25 cellular contexts compared by ENCODE assay signal in the genomic region with DNA sequence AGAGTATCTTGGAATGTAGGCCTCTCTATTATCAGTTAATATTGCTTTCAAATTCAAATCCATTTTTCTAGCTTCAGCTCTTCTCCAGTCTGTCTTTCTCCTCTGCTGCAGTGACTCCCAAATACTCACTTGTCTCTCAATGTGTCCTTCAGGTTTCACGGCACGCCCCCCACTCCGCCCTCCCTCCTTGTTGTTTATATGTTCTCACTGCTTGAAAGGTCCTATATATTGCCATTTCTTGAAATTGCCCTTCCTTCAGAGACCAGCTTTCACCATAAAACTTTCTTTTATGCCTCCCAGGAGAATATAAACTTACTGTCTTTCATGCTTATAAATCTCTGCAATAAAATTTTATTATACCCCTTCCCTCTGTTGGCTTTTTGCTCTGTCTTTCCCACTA.
"Had no signal": no experiment of that assay in that cellular context is flagged by ENCODE, and none has a peak within 500 bp of the region (broad histone marks: within the 10 kb centered on the region; RNA-seq: fewer than 3 reads in every experiment).

No MANE protein-coding gene starts in this region.

- DNase-seq: natural killer cell; occipital lobe; ovary; posterior cingulate gyrus; psoas muscle; right cardiac atrium; right lobe of liver; sigmoid colon; small intestine; stimulated activated CD4-positive, alpha-beta T cell treated with anti-CD3 and anti-CD28 coated beads, Interleukin-15, amount 100 ng/mL, for 24 hours; stimulated activated CD4-positive, alpha-beta T cell treated with anti-CD3 and anti-CD28 coated beads, Interleukin-2, amount 100 ng/mL, for 24 hours; stimulated activated CD4-positive, alpha-beta T cell treated with anti-CD3 and anti-CD28 coated beads, Interleukin-2, amount 100 ng/mL, for 48 hours; stimulated activated CD4-positive, alpha-beta T cell treated with anti-CD3 and anti-CD28 coated beads, Interleukin-4, amount 100 ng/mL, for 24 hours; stimulated activated naive B cell treated with anti-CD40 and anti-IgM and Interleukin-4, amounts not matched to agents 10 μg/mL and 1 μg/mL and 100 μg/mL, for 72 hours; stimulated activated naive CD4-positive, alpha-beta T cell treated with Interleukin-2 at 50 U/mL for 16 hours; stomach; thyroid gland; trophoblast cell; uterus had no signal

- FAIRE-seq: small intestine had no signal

- H3K36me3 ChIP-seq: neural progenitor cell, ovary, right lobe of liver, sigmoid colon, stomach, thoracic aorta, thyroid gland, tibial nerve, upper lobe of left lung, uterus had no signal

- H3K9me3 ChIP-seq: ovary, psoas muscle, right lobe of liver, sigmoid colon, thoracic aorta, thyroid gland, tibial nerve, upper lobe of left lung, uterus had no signal

- H3K4me1 ChIP-seq: neural progenitor cell, parathyroid adenoma, psoas muscle, right lobe of liver, sigmoid colon, stomach, thyroid gland, tibial nerve, upper lobe of left lung, uterus had no signal

- ATAC-seq: natural killer cell; psoas muscle; right cardiac atrium; right lobe of liver; stimulated activated effector memory CD8-positive, alpha-beta T cell treated with anti-CD3 and anti-CD28 coated beads, Interleukin-12 subunit alpha, Interleukin-12 subunit beta, amount 100 ng/mL, for 72 hours; stimulated activated naive B cell treated with anti-CD40 and anti-IgM and Interleukin-4, amounts not matched to agents 10 μg/mL and 1 μg/mL and 100 μg/mL, for 72 hours had no signal

- H3K9ac ChIP-seq: neural progenitor cell, parathyroid adenoma had no signal

- H3K27me3 ChIP-seq: neural progenitor cell, ovary, right lobe of liver, stomach, thyroid gland, tibial nerve, upper lobe of left lung, uterus had no signal

- H3K27ac ChIP-seq: neural progenitor cell, ovary, parathyroid adenoma, psoas muscle, right lobe of liver, sigmoid colon, stomach, thoracic aorta, thyroid gland, tibial nerve, upper lobe of left lung, uterus had no signal

- H3K4me3 ChIP-seq: neural progenitor cell, ovary, psoas muscle, right lobe of liver, sigmoid colon, stomach, thoracic aorta, thyroid gland, tibial nerve, upper lobe of left lung, uterus had no signal
